In genomic region chr2:75822336-75822735, GRCh38 we compare ENCODE assay signal across 30 cellular contexts.
"Had no signal": no experiment of that assay in that cellular context is flagged by ENCODE, and none has a peak within 500 bp of the region (broad histone marks: within the 10 kb centered on the region; RNA-seq: fewer than 3 reads in every experiment).

No MANE protein-coding gene starts in this region.

- H3K27ac Mint-ChIP-seq: activated CD4-positive, alpha-beta T cell treated with anti-CD3 and anti-CD28 coated beads, Interleukin-2, amount 10 ng/mL, durations not matched to agents 7 days and 5 days; activated CD8-positive, alpha-beta T cell treated with anti-CD3 and anti-CD28 coated beads for 36 hours; activated naive CD8-positive, alpha-beta T cell; activated T-helper 17 cell treated with anti-CD3 and anti-CD28 coated beads, Interleukin-2, amount 50 U/mL, for 72 hours; dendritic cell treated with granulocyte-macrophage colony-stimulating factor and Interleukin-4, amounts not matched to agents 40 ng/mL and 50 ng/mL, for 4 days; endodermal cell had no signal

- H3K27ac ChIP-seq: body of pancreas, coronary artery, dorsolateral prefrontal cortex, esophagus muscularis mucosa, gastroesophageal sphincter, heart right ventricle had no signal

- H3K9me3 ChIP-seq: body of pancreas had no signal

- H3K4me1 Mint-ChIP-seq: activated CD4-positive, alpha-beta T cell treated with anti-CD3 and anti-CD28 coated beads, Interleukin-2, amount 10 ng/mL, durations not matched to agents 7 days and 5 days; activated T-helper 17 cell treated with anti-CD3 and anti-CD28 coated beads, Interleukin-2, amount 50 U/mL, for 72 hours; central memory CD8-positive, alpha-beta T cell had no signal

- H3K27me3 Mint-ChIP-seq: activated CD4-positive, alpha-beta T cell treated with anti-CD3 and anti-CD28 coated beads, Interleukin-2, amount 10 ng/mL, durations not matched to agents 7 days and 5 days; activated CD8-positive, alpha-beta T cell treated with anti-CD3 and anti-CD28 coated beads for 36 hours; central memory CD8-positive, alpha-beta T cell; dendritic cell treated with granulocyte-macrophage colony-stimulating factor and Interleukin-4, amounts not matched to agents 40 ng/mL and 50 ng/mL, for 4 days had no signal

- H3K27me3 ChIP-seq: body of pancreas, dorsolateral prefrontal cortex, gastroesophageal sphincter had no signal

- DNase-seq: activated CD4-positive, alpha-beta T cell treated with anti-CD3 and anti-CD28 coated beads for 4 hours; activated CD4-positive, alpha-beta T cell treated with anti-CD3 and anti-CD28 coated beads, Interleukin-2, amount 10 ng/mL, durations not matched to agents 7 days and 5 days; activated CD4-positive, alpha-beta T cell treated with anti-CD3 and anti-CD28 coated beads, Interleukin-2, amount 50 U/mL, for 48 hours; activated CD4-positive, CD25-positive, alpha-beta regulatory T cell; activated CD4-positive, CD25-positive, alpha-beta regulatory T cell treated with anti-CD3 and anti-CD28 coated beads, Interleukin-2, amount 50 U/mL, for 72 hours; activated CD8-positive, alpha-beta memory T cell treated with anti-CD3 and anti-CD28 coated beads for 24 hours; activated CD8-positive, alpha-beta T cell treated with anti-CD3 and anti-CD28 coated beads for 36 hours; activated effector memory CD4-positive, alpha-beta T cell treated with Interleukin-2 at 50 U/mL for 16 hours; activated gamma-delta T cell treated with Interleukin-2 at 50 U/mL for 16 hours; activated naive CD4-positive, alpha-beta T cell treated with anti-CD3 and anti-CD28 coated beads, Interleukin-2, amount 50 U/mL, for 16 hours; activated naive CD4-positive, alpha-beta T cell treated with Interleukin-2 at 50 U/mL for 16 hours; activated T-cell treated with anti-CD3 and anti-CD28 coated beads, Interleukin-2, amount 50 U/mL, for 4 hours; amniotic stem cell; anterior cingulate cortex; body of pancreas; dorsolateral prefrontal cortex; effector memory CD4-positive, alpha-beta T cell; endodermal cell; erythroblast; foreskin melanocyte; heart right ventricle; T-helper 1 cell; T-helper 2 cell had no signal

- H3K36me3 Mint-ChIP-seq: activated naive CD8-positive, alpha-beta T cell had no signal

- H3K4me3 Mint-ChIP-seq: activated CD4-positive, alpha-beta T cell treated with anti-CD3 and anti-CD28 coated beads, Interleukin-2, amount 10 ng/mL, durations not matched to agents 7 days and 5 days; activated CD8-positive, alpha-beta T cell treated with anti-CD3 and anti-CD28 coated beads for 36 hours; activated naive CD8-positive, alpha-beta T cell; activated T-cell treated with anti-CD3 and anti-CD28 coated beads, Interleukin-2, amount 50 U/mL, for 4 hours; activated T-helper 17 cell treated with anti-CD3 and anti-CD28 coated beads, Interleukin-2, amount 50 U/mL, for 72 hours; central memory CD8-positive, alpha-beta T cell; dendritic cell treated with granulocyte-macrophage colony-stimulating factor and Interleukin-4, amounts not matched to agents 40 ng/mL and 50 ng/mL, for 4 days; endodermal cell had no signal

- H3K36me3 ChIP-seq: esophagus muscularis mucosa, gastroesophageal sphincter, heart right ventricle had no signal

- H3K4me3 ChIP-seq: body of pancreas, coronary artery, dorsolateral prefrontal cortex, esophagus muscularis mucosa, gastroesophageal sphincter, heart right ventricle had no signal

- ATAC-seq: activated CD8-positive, alpha-beta T cell treated with anti-CD3 and anti-CD28 coated beads for 36 hours; activated T-cell treated with anti-CD3 and anti-CD28 coated beads, Interleukin-2, amount 50 U/mL, for 4 hours; activated T-helper 17 cell treated with anti-CD3 and anti-CD28 coated beads, Interleukin-2, amount 50 U/mL, for 72 hours; body of pancreas; gastroesophageal sphincter; heart right ventricle had no signal

- H3K9me3 Mint-ChIP-seq: activated CD4-positive, alpha-beta T cell treated with anti-CD3 and anti-CD28 coated beads, Interleukin-2, amount 10 ng/mL, durations not matched to agents 7 days and 5 days; endodermal cell had no signal

- H3K4me1 ChIP-seq: body of pancreas, esophagus muscularis mucosa, gastroesophageal sphincter, heart right ventricle had no signal
